In the genomic region with DNA sequence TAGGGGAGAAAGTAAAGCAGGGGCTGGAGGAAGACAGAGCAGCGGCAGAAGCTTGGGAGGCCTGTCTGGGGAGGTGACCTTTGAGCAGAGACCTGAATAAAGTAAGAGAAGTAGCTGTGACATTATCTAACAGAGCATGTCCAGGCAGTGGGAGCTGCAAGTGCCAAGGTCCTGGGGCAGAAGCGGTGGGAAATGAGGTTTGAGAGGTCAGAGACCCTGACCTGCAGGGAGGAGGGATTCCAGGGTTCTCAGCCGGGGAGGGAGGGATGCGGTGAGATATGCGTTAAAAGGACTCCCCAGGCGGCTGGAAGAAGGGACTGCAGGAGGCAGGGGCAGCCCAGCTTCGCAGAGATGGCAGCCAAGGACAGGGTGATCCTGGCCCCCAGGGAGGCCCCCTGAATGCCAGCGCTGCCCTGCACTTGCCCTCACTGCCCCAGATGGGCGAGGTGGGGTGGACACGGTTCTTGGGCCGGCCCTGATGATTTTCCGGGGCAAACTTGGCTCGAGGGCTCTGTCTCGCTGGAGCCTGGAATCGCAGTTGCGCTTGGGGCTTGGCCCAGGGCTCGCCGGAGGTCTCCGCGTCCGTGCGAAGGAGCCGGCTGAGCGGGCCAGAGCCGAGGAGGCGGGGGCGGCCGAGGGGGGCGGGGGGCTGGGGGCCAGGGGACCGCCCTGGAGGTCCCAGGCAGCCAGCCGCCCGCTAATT, we compare ENCODE assay signal across 9 cellular contexts. TPM values are rescaled to one million over a fixed set of nuclear protein-coding genes. Genes with fewer than 3 reads are reported as not detected.
DNase-seq lines count a peak whose midpoint lies in the region; ATAC-seq and TF ChIP-seq lines count a peak whose summit lies in the region.
"Had no signal": no experiment of that assay in that cellular context is flagged by ENCODE, and none has a peak within 500 bp of the region (broad histone marks: within the 10 kb centered on the region; RNA-seq: fewer than 3 reads in every experiment).

No MANE protein-coding gene starts in this region.

- CTCF ChIA-PET in activated CD4-positive, alpha-beta memory T cell treated with anti-CD3 and anti-CD28 coated beads for 36 hours (lab: Charles Lee) = interaction anchor here (1.0 to 1.3 kb wide), 3 partner anchors 10 to 45 kb away, joined by 3 to 6 read pairs (median 4); no protein-coding TSS in a partner anchor
- CTCF ChIA-PET in activated CD4-positive, alpha-beta memory T cell treated with anti-CD3 and anti-CD28 coated beads, Interleukin-2, amount 10 ng/mL, durations not matched to agents 7 days and 5 days (lab: Charles Lee) = interaction anchor here (1.0 to 2.7 kb wide), 2 partner anchors 9 to 15 kb away, joined by 4 to 9 read pairs; a partner anchor contains a TSS

- intact Hi-C loops in activated CD4-positive, alpha-beta memory T cell treated with anti-CD3 and anti-CD28 coated beads for 36 hours (cut with micrococcal nuclease) = no loop called here

- DNase-seq in activated CD4-positive, alpha-beta memory T cell treated with anti-CD3 and anti-CD28 coated beads for 36 hours = peak; percentile 32
- no peak for DNase-seq in activated CD4-positive, alpha-beta memory T cell treated with anti-CD3 and anti-CD28 coated beads, Interleukin-2, amount 10 ng/mL, durations not matched to agents 7 days and 5 days
- DNase-seq in glomerular visceral epithelial cell (ENCODE audit: extremely low spot score) = peak; percentile 28
- no peak for DNase-seq in stimulated activated effector memory CD8-positive, alpha-beta T cell treated with anti-CD3 and anti-CD28 coated beads, Interleukin-12 subunit alpha, Interleukin-12 subunit beta, amount 100 ng/mL, for 72 hours (ENCODE audit: low spot score in 2 of 2)
- DNase-seq in stimulated activated CD4-positive, alpha-beta T cell treated with anti-CD3 and anti-CD28 coated beads, Interleukin-2, amount 100 ng/mL, for 48 hours = no peak

- peak; percentile 77 for ATAC-seq in SK-N-SH treated with all-trans-retinoic acid at 6 μM for 48 hours
- peak; percentile 55 for ATAC-seq in stimulated activated effector memory CD8-positive, alpha-beta T cell treated with anti-CD3 and anti-CD28 coated beads, Interleukin-12 subunit alpha, Interleukin-12 subunit beta, amount 100 ng/mL, for 72 hours
- no peak for ATAC-seq in GM21390 (IDR thresholded peaks at IDR 0.05; ENCODE audit: unreplicated experiment)
- ATAC-seq in GM21423 (IDR thresholded peaks at IDR 0.05; ENCODE audit: unreplicated experiment) = no peak

- H3K36me3 Mint-ChIP-seq in activated CD4-positive, alpha-beta memory T cell treated with anti-CD3 and anti-CD28 coated beads for 36 hours = no peaks in the 10 kb centered on the region
- no peaks in the 10 kb centered on the region for H3K36me3 Mint-ChIP-seq in activated CD4-positive, alpha-beta memory T cell treated with anti-CD3 and anti-CD28 coated beads, Interleukin-2, amount 10 ng/mL, durations not matched to agents 7 days and 5 days (ENCODE audit: low read depth)
- H3K36me3 Mint-ChIP-seq in stimulated activated effector memory CD8-positive, alpha-beta T cell treated with anti-CD3 and anti-CD28 coated beads, Interleukin-12 subunit alpha, Interleukin-12 subunit beta, amount 100 ng/mL, for 72 hours = no peaks in the 10 kb centered on the region

- H3K4me3 Mint-ChIP-seq in activated CD4-positive, alpha-beta memory T cell treated with anti-CD3 and anti-CD28 coated beads for 36 hours = no peak overlapping the region
- no peak overlapping the region for H3K4me3 Mint-ChIP-seq in activated CD4-positive, alpha-beta memory T cell treated with anti-CD3 and anti-CD28 coated beads, Interleukin-2, amount 10 ng/mL, durations not matched to agents 7 days and 5 days
- H3K4me3 Mint-ChIP-seq in stimulated activated effector memory CD8-positive, alpha-beta T cell treated with anti-CD3 and anti-CD28 coated beads, Interleukin-12 subunit alpha, Interleukin-12 subunit beta, amount 100 ng/mL, for 72 hours = no peak overlapping the region

- no peak overlapping the region for H3K27ac Mint-ChIP-seq in activated CD4-positive, alpha-beta memory T cell treated with anti-CD3 and anti-CD28 coated beads for 36 hours
- no peak overlapping the region for H3K27ac Mint-ChIP-seq in activated CD4-positive, alpha-beta memory T cell treated with anti-CD3 and anti-CD28 coated beads, Interleukin-2, amount 10 ng/mL, durations not matched to agents 7 days and 5 days
- no peak overlapping the region for H3K27ac Mint-ChIP-seq in stimulated activated effector memory CD8-positive, alpha-beta T cell treated with anti-CD3 and anti-CD28 coated beads, Interleukin-12 subunit alpha, Interleukin-12 subunit beta, amount 100 ng/mL, for 72 hours

- H3K27me3 Mint-ChIP-seq in activated CD4-positive, alpha-beta memory T cell treated with anti-CD3 and anti-CD28 coated beads for 36 hours = peaks cover 43% of the 10 kb centered on the region
- peaks cover 47% of the 10 kb centered on the region for H3K27me3 Mint-ChIP-seq in activated CD4-positive, alpha-beta memory T cell treated with anti-CD3 and anti-CD28 coated beads, Interleukin-2, amount 10 ng/mL, durations not matched to agents 7 days and 5 days

- POLR2A ChIA-PET in activated CD4-positive, alpha-beta memory T cell treated with anti-CD3 and anti-CD28 coated beads for 36 hours (lab: Charles Lee) = no interaction called here
- POLR2A ChIA-PET in activated CD4-positive, alpha-beta memory T cell treated with anti-CD3 and anti-CD28 coated beads, Interleukin-2, amount 10 ng/mL, durations not matched to agents 7 days and 5 days (lab: Charles Lee) = no interaction called here

- peaks cover 16% of the 10 kb centered on the region for H3K4me1 Mint-ChIP-seq in activated CD4-positive, alpha-beta memory T cell treated with anti-CD3 and anti-CD28 coated beads for 36 hours (ENCODE audit: low read depth)
- H3K4me1 Mint-ChIP-seq in activated CD4-positive, alpha-beta memory T cell treated with anti-CD3 and anti-CD28 coated beads, Interleukin-2, amount 10 ng/mL, durations not matched to agents 7 days and 5 days = peaks cover 3% of the 10 kb centered on the region
- H3K4me1 Mint-ChIP-seq in stimulated activated effector memory CD8-positive, alpha-beta T cell treated with anti-CD3 and anti-CD28 coated beads, Interleukin-12 subunit alpha, Interleukin-12 subunit beta, amount 100 ng/mL, for 72 hours = peaks cover 21% of the 10 kb centered on the region

- no peaks in the 10 kb centered on the region for H3K9me3 Mint-ChIP-seq in activated CD4-positive, alpha-beta memory T cell treated with anti-CD3 and anti-CD28 coated beads for 36 hours
- no peaks in the 10 kb centered on the region for H3K9me3 Mint-ChIP-seq in activated CD4-positive, alpha-beta memory T cell treated with anti-CD3 and anti-CD28 coated beads, Interleukin-2, amount 10 ng/mL, durations not matched to agents 7 days and 5 days
- H3K9me3 Mint-ChIP-seq in stimulated activated effector memory CD8-positive, alpha-beta T cell treated with anti-CD3 and anti-CD28 coated beads, Interleukin-12 subunit alpha, Interleukin-12 subunit beta, amount 100 ng/mL, for 72 hours = no peaks in the 10 kb centered on the region

TF ChIP-seq in SK-N-SH treated with all-trans-retinoic acid at 6 μM for 48 hours, 23 proteins besides CTCF, POLR2A, EP300 and RAD21:
- no peak for TF ChIP-seq PPARA (CRISPR knock-in tag; IDR thresholded peaks at IDR 0.05; ENCODE audit: borderline replicate concordance)

RNA-seq across cellular contexts. Expression of a gene that starts 3.2 kb away (rescaled TPM):
- total RNA-seq in activated CD4-positive, alpha-beta memory T cell treated with anti-CD3 and anti-CD28 coated beads for 36 hours = not detected
- not detected for total RNA-seq in activated CD4-positive, alpha-beta memory T cell treated with anti-CD3 and anti-CD28 coated beads, Interleukin-2, amount 10 ng/mL, durations not matched to agents 7 days and 5 days
- total RNA-seq: T-helper 1 cell treated with Interleukin-12 subunit alpha and Interleukin-12 subunit beta and Interleukin-4 antibody, amounts not matched to agents 30 ng/mL and 1 ng/mL, for 36 hours had no signal

RNA-seq across cellular contexts. Expression of a gene that starts 9.3 kb away (rescaled TPM):
- under 1 TPM; 0.24 to 0.40 TPM for total RNA-seq in activated CD4-positive, alpha-beta memory T cell treated with anti-CD3 and anti-CD28 coated beads for 36 hours
- total RNA-seq in activated CD4-positive, alpha-beta memory T cell treated with anti-CD3 and anti-CD28 coated beads, Interleukin-2, amount 10 ng/mL, durations not matched to agents 7 days and 5 days = under 1 TPM in 1 of 2 experiments, not detected in 1; 0.13 TPM

RNA-seq across cellular contexts. Expression of a gene that starts 14.8 kb away (rescaled TPM):
- total RNA-seq in activated CD4-positive, alpha-beta memory T cell treated with anti-CD3 and anti-CD28 coated beads for 36 hours = 10 to 100 TPM; 97.6 to 99.3 TPM
- 10 to 100 TPM; 81.2 to 83.3 TPM for total RNA-seq in activated CD4-positive, alpha-beta memory T cell treated with anti-CD3 and anti-CD28 coated beads, Interleukin-2, amount 10 ng/mL, durations not matched to agents 7 days and 5 days

RNA-seq across cellular contexts. Expression of a gene that starts 31.7 kb away (rescaled TPM):
- 1,000 to 10,000 TPM; 1,569 to 1,601 TPM for total RNA-seq in activated CD4-positive, alpha-beta memory T cell treated with anti-CD3 and anti-CD28 coated beads for 36 hours
- 1,000 to 10,000 TPM; 1,374 to 1,409 TPM for total RNA-seq in activated CD4-positive, alpha-beta memory T cell treated with anti-CD3 and anti-CD28 coated beads, Interleukin-2, amount 10 ng/mL, durations not matched to agents 7 days and 5 days

RNA-seq across cellular contexts. Expression of a gene that starts 33.4 kb away (rescaled TPM):
- total RNA-seq in activated CD4-positive, alpha-beta memory T cell treated with anti-CD3 and anti-CD28 coated beads for 36 hours = 10 to 100 TPM; 10.7 to 11.0 TPM
- 10 to 100 TPM; 10.8 to 11.0 TPM for total RNA-seq in activated CD4-positive, alpha-beta memory T cell treated with anti-CD3 and anti-CD28 coated beads, Interleukin-2, amount 10 ng/mL, durations not matched to agents 7 days and 5 days

Comparison
In these comparisons a context has a peak if more than half of its experiments do, and no peak if none do; other contexts are left out.
1. DNase-seq: peak in activated CD4-positive, alpha-beta memory T cell treated with anti-CD3 and anti-CD28 coated beads for 36 hours (single experiment) and glomerular visceral epithelial cell (single experiment); none in activated CD4-positive, alpha-beta memory T cell treated with anti-CD3 and anti-CD28 coated beads, Interleukin-2, amount 10 ng/mL, durations not matched to agents 7 days and 5 days (single experiment), stimulated activated effector memory CD8-positive, alpha-beta T cell treated with anti-CD3 and anti-CD28 coated beads, Interleukin-12 subunit alpha, Interleukin-12 subunit beta, amount 100 ng/mL, for 72 hours (0 of 2) and stimulated activated CD4-positive, alpha-beta T cell treated with anti-CD3 and anti-CD28 coated beads, Interleukin-2, amount 100 ng/mL, for 48 hours (0 of 2).
2. ATAC-seq: peak in SK-N-SH treated with all-trans-retinoic acid at 6 μM for 48 hours (single experiment) and stimulated activated effector memory CD8-positive, alpha-beta T cell treated with anti-CD3 and anti-CD28 coated beads, Interleukin-12 subunit alpha, Interleukin-12 subunit beta, amount 100 ng/mL, for 72 hours (single experiment); none in GM21390 (single experiment) and GM21423 (single experiment).